19 cellular contexts compared by ENCODE assay signal in genomic region chr3:152724270-152724669, GRCh38.
DNase-seq lines count a peak whose midpoint lies in the region; ATAC-seq and TF ChIP-seq lines count a peak whose summit lies in the region.
"Had no signal": no experiment of that assay in that cellular context is flagged by ENCODE, and none has a peak within 500 bp of the region (broad histone marks: within the 10 kb centered on the region; RNA-seq: fewer than 3 reads in every experiment).

No MANE protein-coding gene starts in this region.

- no peaks in the 10 kb centered on the region for H3K27me3 ChIP-seq in osteoblast (ENCODE audit: insufficient read depth, low read length)
- H3K27me3 ChIP-seq: BE2C, BLaER1 had no signal

- DNase-seq in HuH-7 (ENCODE audit: low spot score) = peak; percentile 1
- no peak for DNase-seq in left colon
- DNase-seq in osteoblast (ENCODE audit: insufficient read length, low spot score, missing footprints) = peak; percentile 76
- DNase-seq in NCI-H2081 treated with DMSO at 0.1 percent for 48 hours (lab: John Stamatoyannopoulos, UW) = no peak
- DNase-seq in activated CD4-positive, alpha-beta T cell treated with anti-CD3 and anti-CD28 coated beads, Interleukin-2, amount 50 U/mL, for 48 hours = no peak
- DNase-seq in NCI-H345 treated with DMSO at 0.1 percent for 48 hours (lab: John Stamatoyannopoulos, UW; ENCODE audit: unreplicated experiment) = no peak
- DNase-seq: 8988T; ACHN; BE2C; C1 segment of cervical spinal cord; Calu3; CD4-positive, alpha-beta memory T cell; CD4-positive, CD25-positive, alpha-beta regulatory T cell; CD8-positive, alpha-beta memory T cell; COR-L47; DMS79 treated with DMSO at 0.1 percent for 48 hours; GF-D8 had no signal

- intact Hi-C loops in left colon (cut with DNase I, micrococcal nuclease) = no loop called here

- H3K79me2 ChIP-seq in osteoblast (ENCODE audit: insufficient read depth, low read length) = no peaks in the 10 kb centered on the region

- H3K4me1 ChIP-seq in osteoblast (ENCODE audit: insufficient read depth, low read length) = no peaks in the 10 kb centered on the region
- H3K4me1 ChIP-seq: BE2C, BLaER1 had no signal

- no peak for TF ChIP-seq CTCF in osteoblast (IDR thresholded peaks at IDR 0.05; ENCODE audit: extremely low read depth, low read depth, low read length)

- no peaks in the 10 kb centered on the region for H3K9me3 ChIP-seq in osteoblast (ENCODE audit: low read depth, low read length)
- H3K9me3 ChIP-seq: BE2C, BLaER1 had no signal

- H3K27ac ChIP-seq in osteoblast (ENCODE audit: low read depth, low read length) = no peak overlapping the region
- H3K27ac ChIP-seq: BLaER1 had no signal

- H3K4me2 ChIP-seq in osteoblast (ENCODE audit: insufficient read depth, low read length) = no peak overlapping the region
- H3K4me2 ChIP-seq: BLaER1 had no signal

- peak; percentile 92 for ATAC-seq in left colon
- no peak for ATAC-seq in HG02759 (IDR thresholded peaks at IDR 0.05; ENCODE audit: unreplicated experiment)

- H3K36me3 ChIP-seq in osteoblast (ENCODE audit: insufficient read depth, low read length) = no peaks in the 10 kb centered on the region
- H3K36me3 ChIP-seq: BE2C, BLaER1 had no signal

- H2AFZ ChIP-seq in osteoblast (ENCODE audit: low read length) = no peak overlapping the region

- no peaks in the 10 kb centered on the region for H4K20me1 ChIP-seq in osteoblast (ENCODE audit: insufficient read depth, low read length)
- H4K20me1 ChIP-seq: BLaER1 had no signal

- no peak overlapping the region for H3K4me3 ChIP-seq in osteoblast (ENCODE audit: insufficient read depth, low read length)
- H3K4me3 ChIP-seq: BLaER1 had no signal

Comparison
In these comparisons a context has a peak if more than half of its experiments do, and no peak if none do; other contexts are left out.
1. DNase-seq: peak in HuH-7 (single experiment) and osteoblast (single experiment); none in left colon (0 of 2), NCI-H2081 treated with DMSO at 0.1 percent for 48 hours (single experiment), activated CD4-positive, alpha-beta T cell treated with anti-CD3 and anti-CD28 coated beads, Interleukin-2, amount 50 U/mL, for 48 hours (0 of 2) and NCI-H345 treated with DMSO at 0.1 percent for 48 hours (single experiment).